23 cellular contexts compared by ENCODE assay signal in genomic region chr5:142395334-142395733, GRCh38.
DNase-seq lines count a peak whose midpoint lies in the region; ATAC-seq and TF ChIP-seq lines count a peak whose summit lies in the region.
"Had no signal": no experiment of that assay in that cellular context is flagged by ENCODE, and none has a peak within 500 bp of the region (broad histone marks: within the 10 kb centered on the region; RNA-seq: fewer than 3 reads in every experiment).

No MANE protein-coding gene starts in this region.

- no peaks in the 10 kb centered on the region for H3K79me1 ChIP-seq in neuronal stem cell (ENCODE audit: low read depth, low read length)

- no peak overlapping the region for H3K4me2 ChIP-seq in neuronal stem cell (ENCODE audit: insufficient read depth, low read length, poor library complexity, severe bottlenecking)
- H3K4me2 ChIP-seq: A549; BLaER1 treated with 17β-estradiol and CSF1 and Interleukin-3, amounts not matched to agents 10 nM and 100 nM had no signal

- H3K36me3 Mint-ChIP-seq in immature natural killer cell (peaks cover 14 to 19% (median 19%) of the 10 kb centered on the region in 3 donors), natural killer cell (peaks cover 18% of the 10 kb centered on the region)

- H3K4me1 Mint-ChIP-seq in immature natural killer cell (peaks cover 7 to 8% of the 10 kb centered on the region in 2 donors), natural killer cell (peaks cover 7 to 9% of the 10 kb centered on the region in 2 donors)

- H3K27me3 Mint-ChIP-seq in immature natural killer cell (ENCODE audit: low read depth in 3 of 3) (peaks cover 0 to 5% (median 3%) of the 10 kb centered on the region in 3 donors), natural killer cell (ENCODE audit: low read depth in 2 of 2) (peaks cover 7 to 12% of the 10 kb centered on the region in 2 donors)

- peak overlapping the region in 1 of 6 donors; percentile 14 for H3K27ac Mint-ChIP-seq in immature natural killer cell
- no peak overlapping the region for H3K27ac Mint-ChIP-seq in natural killer cell
- H3K27ac Mint-ChIP-seq: CD14-positive monocyte, H9 had no signal

- H3K27ac ChIP-seq in neuronal stem cell (replicated peaks; ENCODE audit: low read length): no peak overlapping the region
- H3K27ac ChIP-seq: A549; BLaER1 treated with 17β-estradiol and CSF1 and Interleukin-3, amounts not matched to agents 10 nM and 100 nM had no signal

- H3K9me3 Mint-ChIP-seq in immature natural killer cell (peaks cover 6 to 22% (median 17%) of the 10 kb centered on the region in 6 donors), natural killer cell (peaks cover 6 to 12% of the 10 kb centered on the region in 2 donors)

- no peak overlapping the region for H3K4me3 ChIP-seq in neuronal stem cell (ENCODE audit: low read length in 2 of 2)
- H3K4me3 ChIP-seq: A549; BLaER1 treated with 17β-estradiol and CSF1 and Interleukin-3, amounts not matched to agents 10 nM and 100 nM had no signal

- no peak overlapping the region for H3K14ac ChIP-seq in neuronal stem cell (ENCODE audit: low read length)

- H3K36me3 ChIP-seq in neuronal stem cell (replicated peaks in 1 of 2; ENCODE audit: control insufficient read depth in 2 of 2, insufficient read depth in 2 of 2, low read length in 2 of 2): no peaks in the 10 kb centered on the region
- H3K36me3 ChIP-seq: BE2C had no signal

- H2BK15ac ChIP-seq in neuronal stem cell (ENCODE audit: low read length): no peak overlapping the region

- H4K91ac ChIP-seq in neuronal stem cell (ENCODE audit: low read depth, low read length, poor library complexity): no peak overlapping the region

- H2AK5ac ChIP-seq in neuronal stem cell (ENCODE audit: low read depth, low read length): no peak overlapping the region

- no peak overlapping the region for H2AFZ ChIP-seq in neuronal stem cell (ENCODE audit: low read length)

- no peaks in the 10 kb centered on the region for H3K27me3 ChIP-seq in neuronal stem cell (ENCODE audit: control insufficient read depth in 3 of 3, insufficient read depth in 3 of 3, low read depth in 1 of 3, low read length in 3 of 3)
- H3K27me3 ChIP-seq: BE2C had no signal

- H4K8ac ChIP-seq in neuronal stem cell (ENCODE audit: low read depth, low read length): no peak overlapping the region

- no peak overlapping the region for H2BK120ac ChIP-seq in neuronal stem cell (ENCODE audit: low read depth, low read length)

- peaks cover 5 to 13% of the 10 kb centered on the region in 2 donors for H3K4me1 ChIP-seq in neuronal stem cell (ENCODE audit: control insufficient read depth in 2 of 2, insufficient read depth in 1 of 2, low read depth in 1 of 2, low read length in 2 of 2)

- ATAC-seq in natural killer cell: peak; percentile 52 to 77 (median 61)
- ATAC-seq in HG02642 (IDR thresholded peaks at IDR 0.05; ENCODE audit: poor library complexity, unreplicated experiment): no peak
- ATAC-seq: A549, HCT116 had no signal

- peak; percentile 14 for DNase-seq in activated effector memory CD4-positive, alpha-beta T cell treated with anti-CD3 and anti-CD28 coated beads, Interleukin-2, amount 50 U/mL, for 16 hours
- DNase-seq in activated effector memory CD4-positive, alpha-beta T cell treated with Interleukin-2 at 50 U/mL for 16 hours: no peak
- DNase-seq in immature natural killer cell: peak; percentile 26 to 41 (median 39)
- DNase-seq in natural killer cell: no peak
- DNase-seq in neuronal stem cell (ENCODE audit: low spot score): no peak
- no peak for DNase-seq in NCI-H82 treated with DMSO at 0.1 percent for 48 hours (lab: John Stamatoyannopoulos, UW; ENCODE audit: unreplicated experiment)
- DNase-seq: 8988T; ACHN; AML-193; BE2C; Calu3; CD4-positive, alpha-beta memory T cell; COR-L47; DMS53; DMS79 treated with DMSO at 0.1 percent for 48 hours; GF-D8; GOT3; H9 had no signal

- H3K9me3 ChIP-seq in neuronal stem cell (replicated peaks in 1 of 2; ENCODE audit: control insufficient read depth in 2 of 2, insufficient read depth in 1 of 2, low read depth in 1 of 2, low read length in 2 of 2): peaks cover 4 to 16% of the 10 kb centered on the region in 2 donors
- H3K9me3 ChIP-seq: A549, BE2C had no signal

- WGBS in neuronal stem cell (ENCODE audit: extremely low coverage in 2 of 2, insufficient read length in 2 of 2, insufficient replicate concordance in 1 of 2), 2 donors: no CpG with 5 or more reads among the region's 4 CpGs

- H2BK5ac ChIP-seq in neuronal stem cell (ENCODE audit: low read length): no peak overlapping the region

- no peak overlapping the region for H3K4ac ChIP-seq in neuronal stem cell (ENCODE audit: low read length)

- intact Hi-C loops in natural killer cell (cut with micrococcal nuclease): no loop called here

- H3K4me3 Mint-ChIP-seq in immature natural killer cell (no peak overlapping the region), natural killer cell (no peak overlapping the region)
- H3K4me3 Mint-ChIP-seq: CD14-positive monocyte; CD4-positive, alpha-beta memory T cell; H9 had no signal

- H3K9ac ChIP-seq in neuronal stem cell (ENCODE audit: low read depth, low read length, poor library complexity): no peak overlapping the region
- H3K9ac ChIP-seq: BLaER1 treated with 17β-estradiol and CSF1 and Interleukin-3, amounts not matched to agents 10 nM and 100 nM had no signal

- no peak overlapping the region for H2BK12ac ChIP-seq in neuronal stem cell (ENCODE audit: low read length)

- no peak for TF ChIP-seq CTCF in natural killer cell (IDR thresholded peaks at IDR 0.05)

- no peak overlapping the region for H3K23ac ChIP-seq in neuronal stem cell (ENCODE audit: low read depth, low read length, poor library complexity)

- no peak overlapping the region for H3K18ac ChIP-seq in neuronal stem cell (ENCODE audit: low read length)

Comparison
In these comparisons a context has a peak if more than half of its experiments do, and no peak if none do; other contexts are left out.
1. DNase-seq: peak in activated effector memory CD4-positive, alpha-beta T cell treated with anti-CD3 and anti-CD28 coated beads, Interleukin-2, amount 50 U/mL, for 16 hours (single experiment) and immature natural killer cell (3 of 3); none in activated effector memory CD4-positive, alpha-beta T cell treated with Interleukin-2 at 50 U/mL for 16 hours (single experiment), natural killer cell (single experiment), neuronal stem cell (single experiment) and NCI-H82 treated with DMSO at 0.1 percent for 48 hours (single experiment).